ENCODE assay signal across 8 cellular contexts in genomic region chr11:95231881-95232605, GRCh38. TPM values are rescaled to one million over a fixed set of nuclear protein-coding genes. Genes with fewer than 3 reads are reported as not detected.
DNase-seq lines count a peak whose midpoint lies in the region; ATAC-seq and TF ChIP-seq lines count a peak whose summit lies in the region.

No MANE protein-coding gene starts in this region.

- no peaks in the 10 kb centered on the region for H4K20me1 ChIP-seq in KMS-11 (ENCODE audit: insufficient read depth)

- peak overlapping the region; percentile 71 for H2AFZ ChIP-seq in KMS-11 (ENCODE audit: low read depth)

- H3K27me3 ChIP-seq in KMS-11 (ENCODE audit: insufficient read depth, low read depth) (no peaks in the 10 kb centered on the region), body of pancreas (no peaks in the 10 kb centered on the region), iPS-20b (ENCODE audit: insufficient read depth, low read length) (peaks cover 31% of the 10 kb centered on the region)

- TF ChIP-seq POLR2A in body of pancreas (IDR thresholded peaks at IDR 0.05) = peak; percentile 30 to 76 (median 62)

- intact Hi-C loops in body of pancreas (cut with DNase I) = no loop called here

- H3K36me3 ChIP-seq in KMS-11 (ENCODE audit: insufficient read depth) = no peaks in the 10 kb centered on the region
- no peaks in the 10 kb centered on the region for H3K36me3 ChIP-seq in body of pancreas (replicated peaks in 1 of 2; ENCODE audit: insufficient read depth in 1 of 2, low read depth in 2 of 2)
- H3K36me3 ChIP-seq in iPS-20b (ENCODE audit: insufficient read depth, low read depth, low read length) = no peaks in the 10 kb centered on the region

- H3K9me3 ChIP-seq in body of pancreas (no peaks in the 10 kb centered on the region), iPS-20b (ENCODE audit: insufficient read depth, low read depth, low read length) (no peaks in the 10 kb centered on the region)

- WGBS in body of pancreas, 2 donors = 1% methylated on average over 25 to 35 of the region's 35 CpGs

- H3K4me3 ChIP-seq in KMS-11 (IDR thresholded peaks at IDR 0.05; ENCODE audit: insufficient read depth, low read depth, low read length) (no peak overlapping the region), body of pancreas (peak overlapping the region in 1 of 2 donors; percentile 11), iPS-20b (ENCODE audit: low read length) (peak overlapping the region; percentile 80), skeletal muscle cell (ENCODE audit: low read depth, low read length) (peak overlapping the region; percentile 43)

- peak overlapping the region; percentile 76 for H3K4me2 ChIP-seq in KMS-11

- peaks cover 18% of the 10 kb centered on the region for H3K79me2 ChIP-seq in KMS-11 (ENCODE audit: insufficient read depth, low read depth)

- TF ChIP-seq CTCF in KMS-11 (conservative IDR thresholded peaks at IDR 0.05; ENCODE audit: low read depth, low read length) (no peak), body of pancreas (IDR thresholded peaks at IDR 0.05) (peak in 2 of 7 experiments; percentile 27 to 31)

- H3K9ac ChIP-seq in KMS-11 = peak overlapping the region; percentile 38; the same call in 1 of the 2 replicates
- peak overlapping the region; percentile 82; the same call in 1 of the 2 replicates for H3K9ac ChIP-seq in iPS-20b (ENCODE audit: low read depth, low read length)

- H3K27ac ChIP-seq in KMS-11 (peak overlapping the region; percentile 59), body of pancreas (peak overlapping the region; percentile 63 to 90 (median 80)), iPS-20b (ENCODE audit: low read length) (peak overlapping the region; percentile 80)

- peak; percentile 20 for ATAC-seq in GM19397 (IDR thresholded peaks at IDR 0.05; ENCODE audit: unreplicated experiment)
- peak; percentile 49 for ATAC-seq in body of pancreas

- DNase-seq in AG20443 (ENCODE audit: low spot score) (peak; percentile 53), T-helper 22 cell (ENCODE audit: low read depth) (peak; percentile 55), body of pancreas (peak; percentile 74 to 82 (median 77)), skeletal muscle cell (ENCODE audit: low read depth) (no peak), NCI-H146 treated with DMSO at 0.1 percent for 48 hours (lab: John Stamatoyannopoulos, UW; ENCODE audit: unreplicated experiment) (no peak)

- H3K4me1 ChIP-seq in KMS-11 (ENCODE audit: low read depth, poor library complexity, severe bottlenecking) = peaks cover 20% of the 10 kb centered on the region
- peaks cover 21% of the 10 kb centered on the region for H3K4me1 ChIP-seq in body of pancreas
- peaks cover 45% of the 10 kb centered on the region; the same call in 1 of the 2 replicates for H3K4me1 ChIP-seq in iPS-20b (ENCODE audit: insufficient read depth, low read length)

RNA-seq across cellular contexts. Expression of gene SESN3, which starts 1.0 kb away (rescaled TPM):
- total RNA-seq in body of pancreas = 10 to 100 TPM in 1 of 2 donors, 1 to 10 TPM in 1; 9.6 to 11.4 TPM

Comparison
In these comparisons a context has a peak if more than half of its experiments do, and no peak if none do; other contexts are left out.
1. DNase-seq: peak in AG20443 (single experiment), T-helper 22 cell (single experiment) and body of pancreas (4 of 4); none in skeletal muscle cell (single experiment) and NCI-H146 treated with DMSO at 0.1 percent for 48 hours (single experiment).
2. Peak in every context shown above with its lines, with median percentiles within 50 percentile points of each other: H3K27ac ChIP-seq.